13 cellular contexts compared by ENCODE assay signal in genomic region chr7:50667789-50668226, GRCh38.
DNase-seq lines count a peak whose midpoint lies in the region; ATAC-seq and TF ChIP-seq lines count a peak whose summit lies in the region.
"Had no signal": no experiment of that assay in that cellular context is flagged by ENCODE, and none has a peak within 500 bp of the region (broad histone marks: within the 10 kb centered on the region; RNA-seq: fewer than 3 reads in every experiment).

No MANE protein-coding gene starts in this region.

- H3K27ac ChIP-seq in esophagus squamous epithelium (peak overlapping the region in 3 of 4 donors; percentile 36 to 76 (median 76)), muscle layer of colon (ENCODE audit: low read depth, low read length) (peak overlapping the region; percentile 55), suprapubic skin (peak overlapping the region; percentile 54)

- H3K27me3 ChIP-seq in MG63 (no peaks in the 10 kb centered on the region), esophagus squamous epithelium (no peaks in the 10 kb centered on the region), muscle layer of colon (ENCODE audit: control insufficient read depth in 1 of 2, insufficient read depth in 2 of 2, low read length in 2 of 2) (no peaks in the 10 kb centered on the region), suprapubic skin (no peaks in the 10 kb centered on the region)
- H3K27me3 ChIP-seq: BE2C had no signal

- H3K4me1 ChIP-seq in esophagus squamous epithelium (peaks cover 10 to 59% (median 40%) of the 10 kb centered on the region in 3 donors), muscle layer of colon (ENCODE audit: insufficient read depth, low read length) (peaks cover 39% of the 10 kb centered on the region), suprapubic skin (peaks cover 22% of the 10 kb centered on the region)
- H3K4me1 ChIP-seq: BE2C had no signal

- TF ChIP-seq EP300 in suprapubic skin (IDR thresholded peaks at IDR 0.05), result no peak

- H3K36me3 ChIP-seq in MG63 (peaks cover 7% of the 10 kb centered on the region), esophagus squamous epithelium (peaks cover 0 to 9% (median 0%) of the 10 kb centered on the region in 3 donors), muscle layer of colon (ENCODE audit: insufficient read depth, low read length) (peaks cover 5% of the 10 kb centered on the region), suprapubic skin (peaks cover 5% of the 10 kb centered on the region)
- H3K36me3 ChIP-seq: BE2C had no signal

- peak overlapping the region; percentile 7 for H3K9ac ChIP-seq in muscle layer of colon (ENCODE audit: low read length)

- 41 to 63% methylated on average over 5 of the region's 5 CpGs for WGBS in esophagus squamous epithelium, 2 donors
- 62% methylated on average over 5 of the region's 5 CpGs for WGBS in suprapubic skin

- intact Hi-C loops in esophagus squamous epithelium (cut with DNase I), result no loop called here

- ATAC-seq in GM21737 (IDR thresholded peaks at IDR 0.05; ENCODE audit: unreplicated experiment) (no peak), GM21447 (IDR thresholded peaks at IDR 0.05; ENCODE audit: unreplicated experiment) (no peak)
- ATAC-seq: activated T-cell treated with anti-CD3 and anti-CD28 coated beads, Interleukin-2, amount 50 U/mL, for 4 hours; HCT116 had no signal

- H3K9me3 ChIP-seq in MG63 (no peaks in the 10 kb centered on the region), esophagus squamous epithelium (no peaks in the 10 kb centered on the region), muscle layer of colon (ENCODE audit: low read length) (no peaks in the 10 kb centered on the region), suprapubic skin (no peaks in the 10 kb centered on the region)

- TF ChIP-seq POLR2A in esophagus squamous epithelium (IDR thresholded peaks at IDR 0.05) (no peak), suprapubic skin (IDR thresholded peaks at IDR 0.05) (no peak)

- H3K4me3 ChIP-seq in MG63 (no peak overlapping the region), esophagus squamous epithelium (no peak overlapping the region), muscle layer of colon (ENCODE audit: low read depth in 1 of 2, low read length in 2 of 2) (peak overlapping the region in 1 of 2 donors; percentile 1), suprapubic skin (no peak overlapping the region)
- H3K4me3 ChIP-seq: skin epidermis had no signal

- TF ChIP-seq CTCF in esophagus squamous epithelium (IDR thresholded peaks at IDR 0.05), result no peak
- no peak for TF ChIP-seq CTCF in suprapubic skin (IDR thresholded peaks at IDR 0.05)

- DNase-seq in MG63, result peak; percentile 31
- no peak for DNase-seq in esophagus squamous epithelium (lab: John Stamatoyannopoulos, UW)
- DNase-seq in suprapubic skin (ENCODE audit: low spot score in 2 of 2), result no peak
- no peak for DNase-seq in COLO829 (ENCODE audit: low spot score)
- DNase-seq in NCI-H1436 treated with DMSO at 0.1 percent for 48 hours (lab: John Stamatoyannopoulos, UW), result no peak
- DNase-seq: activated T-cell treated with anti-CD3 and anti-CD28 coated beads, Interleukin-2, amount 50 U/mL, for 4 hours; amniotic stem cell; BE2C had no signal
